ENCODE assay signal across 11 cellular contexts in the genomic region with DNA sequence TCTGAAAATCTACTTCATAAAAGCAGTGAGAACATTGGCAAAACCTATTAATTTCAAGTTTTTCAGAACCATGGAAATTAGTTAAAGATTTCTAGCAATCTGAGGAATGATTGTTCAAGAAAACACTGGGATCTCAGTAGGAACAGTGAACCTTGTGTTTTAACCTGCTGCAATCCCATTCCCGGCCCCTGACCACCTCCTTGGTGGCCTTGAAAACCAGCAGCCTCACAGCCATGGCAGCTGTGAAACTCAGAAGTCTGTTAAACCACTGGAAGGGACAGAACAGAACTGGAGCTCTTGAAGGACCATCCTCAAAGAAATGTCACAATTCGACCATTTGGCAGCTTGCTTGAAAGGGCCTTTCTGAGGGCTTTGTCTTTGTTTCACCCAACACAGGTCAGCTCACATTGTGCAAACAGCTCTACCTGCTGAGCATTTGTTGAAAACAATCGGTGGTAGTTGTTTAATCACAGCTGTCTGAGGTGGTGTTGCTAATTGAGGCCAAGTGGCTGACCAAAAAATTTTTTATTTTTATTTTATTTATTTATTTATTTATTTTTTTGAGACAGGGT.
"Had no signal": no experiment of that assay in that cellular context is flagged by ENCODE, and none has a peak within 500 bp of the region (broad histone marks: within the 10 kb centered on the region; RNA-seq: fewer than 3 reads in every experiment).

No MANE protein-coding gene starts in this region.

- H3K9me3 Mint-ChIP-seq: activated T-cell treated with anti-CD3 and anti-CD28 coated beads, Interleukin-2, amount 50 U/mL, for 24 hours; natural killer cell treated with Interleukin-12 subunit alpha and Interleukin-12 subunit beta and Interleukin-15 and Interleukin-18, amount 100 ng/mL, for 72 hours had no signal

- H3K27ac Mint-ChIP-seq: activated T-cell treated with anti-CD3 and anti-CD28 coated beads, Interleukin-2, amount 50 U/mL, for 24 hours; natural killer cell treated with Interleukin-12 subunit alpha and Interleukin-12 subunit beta and Interleukin-15 and Interleukin-18, amount 100 ng/mL, for 72 hours had no signal

- H3K4me3 ChIP-seq: adrenal gland had no signal

- H3K27ac ChIP-seq: adrenal gland had no signal

- H3K36me3 ChIP-seq: adrenal gland had no signal

- H3K9me3 ChIP-seq: adrenal gland had no signal

- H3K36me3 Mint-ChIP-seq: natural killer cell treated with Interleukin-12 subunit alpha and Interleukin-12 subunit beta and Interleukin-15 and Interleukin-18, amount 100 ng/mL, for 72 hours had no signal

- H3K27me3 ChIP-seq: adrenal gland had no signal

- ATAC-seq: esophagus mucosa; natural killer cell treated with Interleukin-12 subunit alpha and Interleukin-12 subunit beta and Interleukin-15 and Interleukin-18, amount 100 ng/mL, for 72 hours had no signal

- DNase-seq: activated CD4-positive, alpha-beta T cell treated with anti-CD3 and anti-CD28 coated beads for 1 hour; activated CD4-positive, alpha-beta T cell treated with anti-CD3 and anti-CD28 coated beads, Interleukin-2, amount 50 U/mL, for 4 hours; activated naive CD4-positive, alpha-beta T cell treated with anti-CD3 and anti-CD28 coated beads, Interleukin-2, amount 50 U/mL, for 16 hours; activated T-cell treated with anti-CD3 and anti-CD28 coated beads, Interleukin-2, amount 50 U/mL, for 24 hours; adrenal gland; mesenchymal stem cell; stimulated activated CD4-positive, alpha-beta T cell treated with anti-CD3 and anti-CD28 coated beads, Interleukin-1b, Interleukin-23, amount 100 ng/mL, for 48 hours; T-helper 1 cell; T1000 had no signal

- H3K4me3 Mint-ChIP-seq: activated T-cell treated with anti-CD3 and anti-CD28 coated beads, Interleukin-2, amount 50 U/mL, for 24 hours; natural killer cell treated with Interleukin-12 subunit alpha and Interleukin-12 subunit beta and Interleukin-15 and Interleukin-18, amount 100 ng/mL, for 72 hours had no signal
